ENCODE assay signal across 18 cellular contexts in genomic region chr1:77672374-77672773, GRCh38. TPM values are rescaled to one million over a fixed set of nuclear protein-coding genes. Genes with fewer than 3 reads are reported as not detected.
DNase-seq lines count a peak whose midpoint lies in the region; ATAC-seq, FAIRE-seq and TF ChIP-seq lines count a peak whose summit lies in the region.
"Had no signal": no experiment of that assay in that cellular context is flagged by ENCODE, and none has a peak within 500 bp of the region (broad histone marks: within the 10 kb centered on the region; RNA-seq: fewer than 3 reads in every experiment).

No MANE protein-coding gene starts in this region.

- H3K4me1 Mint-ChIP-seq in activated T-cell treated with anti-CD3 and anti-CD28 coated beads, Interleukin-2, amount 50 U/mL, for 24 hours (ENCODE audit: low read depth) = peaks cover 74% of the 10 kb centered on the region
- peaks cover 18 to 44% of the 10 kb centered on the region in 2 donors for H3K4me1 Mint-ChIP-seq in stimulated activated naive B cell treated with anti-CD40 and anti-IgM and Interleukin-4, amounts not matched to agents 10 μg/mL and 1 μg/mL and 100 μg/mL, for 72 hours

- no peaks in the 10 kb centered on the region for H3K27me3 Mint-ChIP-seq in activated T-cell treated with anti-CD3 and anti-CD28 coated beads, Interleukin-2, amount 50 U/mL, for 24 hours
- H3K27me3 Mint-ChIP-seq in stimulated activated naive B cell treated with anti-CD40 and anti-IgM and Interleukin-4, amounts not matched to agents 10 μg/mL and 1 μg/mL and 100 μg/mL, for 72 hours = no peaks in the 10 kb centered on the region
- H3K27me3 Mint-ChIP-seq: activated naive CD8-positive, alpha-beta T cell had no signal

- DNase-seq in activated T-cell treated with anti-CD3 and anti-CD28 coated beads, Interleukin-2, amount 50 U/mL, for 24 hours = no peak
- no peak for DNase-seq in activated T-cell treated with anti-CD3 and anti-CD28 coated beads for 4 hours
- no peak for DNase-seq in H54 (ENCODE audit: insufficient read length, low spot score)
- DNase-seq in SJSA1 (ENCODE audit: low read depth in 1 of 2, low spot score in 2 of 2) = no peak
- no peak for DNase-seq in stimulated activated naive B cell treated with anti-CD40 and anti-IgM and Interleukin-4, amounts not matched to agents 10 μg/mL and 1 μg/mL and 100 μg/mL, for 72 hours
- no peak for DNase-seq in sciatic nerve (ENCODE audit: low spot score)
- DNase-seq in stimulated activated CD4-positive, alpha-beta T cell treated with anti-CD3 and anti-CD28 coated beads, Interleukin-2, amount 100 ng/mL, for 24 hours = no peak
- no peak for DNase-seq in SIG-M5 (lab: John Stamatoyannopoulos, UW)
- DNase-seq: ACHN, glutamatergic neuron, NCI-H2029 treated with DMSO at 0.1 percent for 48 hours, NCI-H774, spleen had no signal

- no peaks in the 10 kb centered on the region for H3K9me3 ChIP-seq in SJSA1 (replicated peaks)
- H3K9me3 ChIP-seq: spleen, suprapubic skin had no signal

- no peak overlapping the region for H3K4me3 Mint-ChIP-seq in activated T-cell treated with anti-CD3 and anti-CD28 coated beads, Interleukin-2, amount 50 U/mL, for 24 hours
- no peak overlapping the region for H3K4me3 Mint-ChIP-seq in stimulated activated naive B cell treated with anti-CD40 and anti-IgM and Interleukin-4, amounts not matched to agents 10 μg/mL and 1 μg/mL and 100 μg/mL, for 72 hours

- ATAC-seq in stimulated activated naive B cell treated with anti-CD40 and anti-IgM and Interleukin-4, amounts not matched to agents 10 μg/mL and 1 μg/mL and 100 μg/mL, for 72 hours (replicated peaks) = peak; percentile 2 to 23
- no peak for ATAC-seq in sciatic nerve

- TF ChIP-seq POLR2A in H54 (IDR thresholded peaks at IDR 0.05; ENCODE audit: low read depth, low read length) = no peak

- 0 out of 2 replicates have a peak, but pooled peaks cover 2% of the 10 kb centered on the region for H3K36me3 ChIP-seq in SJSA1
- H3K36me3 ChIP-seq: suprapubic skin had no signal

- no peaks in the 10 kb centered on the region for H3K9me3 Mint-ChIP-seq in activated T-cell treated with anti-CD3 and anti-CD28 coated beads, Interleukin-2, amount 50 U/mL, for 24 hours
- no peaks in the 10 kb centered on the region for H3K9me3 Mint-ChIP-seq in stimulated activated naive B cell treated with anti-CD40 and anti-IgM and Interleukin-4, amounts not matched to agents 10 μg/mL and 1 μg/mL and 100 μg/mL, for 72 hours

- H3K4me3 ChIP-seq in SJSA1 = peak overlapping the region; percentile 24
- H3K4me3 ChIP-seq: spleen, suprapubic skin had no signal

- peak; percentile 6 for FAIRE-seq in H54 (lab: Jason Lieb, UNC)
- FAIRE-seq: H1, keratinocyte had no signal

- peak overlapping the region; percentile 87 for H3K27ac Mint-ChIP-seq in activated T-cell treated with anti-CD3 and anti-CD28 coated beads, Interleukin-2, amount 50 U/mL, for 24 hours
- no peak overlapping the region for H3K27ac Mint-ChIP-seq in stimulated activated naive B cell treated with anti-CD40 and anti-IgM and Interleukin-4, amounts not matched to agents 10 μg/mL and 1 μg/mL and 100 μg/mL, for 72 hours

- no peaks in the 10 kb centered on the region for H3K27me3 ChIP-seq in SJSA1 (replicated peaks)
- H3K27me3 ChIP-seq: spleen, suprapubic skin had no signal

- peaks cover 34% of the 10 kb centered on the region for H3K4me1 ChIP-seq in SJSA1 (replicated peaks)

- H3K36me3 Mint-ChIP-seq in activated T-cell treated with anti-CD3 and anti-CD28 coated beads, Interleukin-2, amount 50 U/mL, for 24 hours (ENCODE audit: low read depth) = peaks cover 35% of the 10 kb centered on the region
- H3K36me3 Mint-ChIP-seq in stimulated activated naive B cell treated with anti-CD40 and anti-IgM and Interleukin-4, amounts not matched to agents 10 μg/mL and 1 μg/mL and 100 μg/mL, for 72 hours = peaks cover 4 to 7% of the 10 kb centered on the region in 2 donors
- H3K36me3 Mint-ChIP-seq: activated naive CD8-positive, alpha-beta T cell had no signal

- intact Hi-C loops in sciatic nerve (cut with DNase I) = no loop called here

- H3K27ac ChIP-seq in SJSA1 = peak overlapping the region; percentile 59
- H3K27ac ChIP-seq: epithelial cell of prostate, spleen, suprapubic skin had no signal

RNA-seq across cellular contexts. Expression of gene ZZZ3, which starts 10.1 kb away (rescaled TPM):
- total RNA-seq in SJSA1 (2014; rRNA removed; shearing (Covaris generic)) = 80.5 and 94.4 TPM in 2 replicates
- 65.7 TPM for total RNA-seq in sciatic nerve
